ENCODE assay signal across 12 cellular contexts in genomic region chr13:28582225-28582891, GRCh38.
A peak's percentile ranks its signal among the peaks of the same experiment; 100 is the strongest.
DNase-seq lines count a peak whose midpoint lies in the region; ATAC-seq and TF ChIP-seq lines count a peak whose summit lies in the region.
"Had no signal": no experiment of that assay in that cellular context is flagged by ENCODE, and none has a peak within 500 bp of the region (broad histone marks: within the 10 kb centered on the region; RNA-seq: fewer than 3 reads in every experiment).

No MANE protein-coding gene starts in this region.

- POLR2A ChIA-PET in activated CD8-positive, alpha-beta T cell treated with anti-CD3 and anti-CD28 coated beads for 36 hours (lab: Charles Lee): no interaction called here
- POLR2A ChIA-PET in activated CD8-positive, alpha-beta T cell treated with anti-CD3 and anti-CD28 coated beads, Interleukin-2, amount 10 ng/mL, durations not matched to agents 7 days and 5 days (lab: Charles Lee): no interaction called here
- POLR2A ChIA-PET in HEK293 (lab: Yijun Ruan, JAX): no interaction called here

- no peaks in the 10 kb centered on the region for H3K36me3 ChIP-seq in HEK293 (ENCODE audit: control insufficient read depth in 2 of 2, insufficient read depth in 1 of 2, low read length in 2 of 2)
- H3K36me3 ChIP-seq: spleen had no signal

- DNase-seq in activated CD8-positive, alpha-beta T cell treated with anti-CD3 and anti-CD28 coated beads for 36 hours: peak; percentile 71
- DNase-seq in activated CD8-positive, alpha-beta T cell treated with anti-CD3 and anti-CD28 coated beads, Interleukin-2, amount 10 ng/mL, durations not matched to agents 7 days and 5 days: no peak
- DNase-seq in astrocyte of the spinal cord (ENCODE audit: low read depth, low spot score): peak; percentile 13
- no peak for DNase-seq in stimulated activated effector memory CD8-positive, alpha-beta T cell treated with anti-CD3 and anti-CD28 coated beads, Interleukin-12 subunit alpha, Interleukin-12 subunit beta, amount 100 ng/mL, for 72 hours (ENCODE audit: low spot score in 2 of 2)
- DNase-seq in NCI-H69 (lab: John Stamatoyannopoulos, UW): no peak
- DNase-seq in SHP77 treated with DMSO at 0.1 percent for 48 hours (lab: John Stamatoyannopoulos, UW): no peak
- DNase-seq: naive thymus-derived CD8-positive, alpha-beta T cell; NCI-H1092 treated with DMSO at 0.1 percent for 48 hours; spleen; T-helper 1 cell had no signal

- peaks cover 18% of the 10 kb centered on the region for H3K4me1 Mint-ChIP-seq in activated CD8-positive, alpha-beta T cell treated with anti-CD3 and anti-CD28 coated beads for 36 hours (ENCODE audit: low read depth)
- H3K4me1 Mint-ChIP-seq in activated CD8-positive, alpha-beta T cell treated with anti-CD3 and anti-CD28 coated beads, Interleukin-2, amount 10 ng/mL, durations not matched to agents 7 days and 5 days (ENCODE audit: low read depth): peaks cover 15% of the 10 kb centered on the region
- peaks cover 22% of the 10 kb centered on the region for H3K4me1 Mint-ChIP-seq in stimulated activated effector memory CD8-positive, alpha-beta T cell treated with anti-CD3 and anti-CD28 coated beads, Interleukin-12 subunit alpha, Interleukin-12 subunit beta, amount 100 ng/mL, for 72 hours

- peak; percentile 97 for ATAC-seq in activated CD8-positive, alpha-beta T cell treated with anti-CD3 and anti-CD28 coated beads for 36 hours
- no peak for ATAC-seq in activated CD8-positive, alpha-beta T cell treated with anti-CD3 and anti-CD28 coated beads, Interleukin-2, amount 10 ng/mL, durations not matched to agents 7 days and 5 days
- ATAC-seq in stimulated activated effector memory CD8-positive, alpha-beta T cell treated with anti-CD3 and anti-CD28 coated beads, Interleukin-12 subunit alpha, Interleukin-12 subunit beta, amount 100 ng/mL, for 72 hours: peak; percentile 73
- ATAC-seq in GM19395 (IDR thresholded peaks at IDR 0.05; ENCODE audit: unreplicated experiment): no peak
- ATAC-seq: naive thymus-derived CD8-positive, alpha-beta T cell had no signal

- no peaks in the 10 kb centered on the region for H3K9me3 ChIP-seq in HEK293 (ENCODE audit: control insufficient read depth, insufficient read depth, low read depth, low read length)
- H3K9me3 ChIP-seq: spleen had no signal

- H3K4me3 Mint-ChIP-seq in activated CD8-positive, alpha-beta T cell treated with anti-CD3 and anti-CD28 coated beads for 36 hours: no peak overlapping the region
- H3K4me3 Mint-ChIP-seq in activated CD8-positive, alpha-beta T cell treated with anti-CD3 and anti-CD28 coated beads, Interleukin-2, amount 10 ng/mL, durations not matched to agents 7 days and 5 days: no peak overlapping the region
- peak overlapping the region; percentile 22 for H3K4me3 Mint-ChIP-seq in stimulated activated effector memory CD8-positive, alpha-beta T cell treated with anti-CD3 and anti-CD28 coated beads, Interleukin-12 subunit alpha, Interleukin-12 subunit beta, amount 100 ng/mL, for 72 hours
- H3K4me3 Mint-ChIP-seq: naive thymus-derived CD8-positive, alpha-beta T cell had no signal

- in situ Hi-C loops in astrocyte of the spinal cord (cut with HindIII; ENCODE audit: low sequenced_read_pairs): no loop called here

- CTCF ChIA-PET in activated CD8-positive, alpha-beta T cell treated with anti-CD3 and anti-CD28 coated beads for 36 hours (lab: Charles Lee): no interaction called here
- CTCF ChIA-PET in activated CD8-positive, alpha-beta T cell treated with anti-CD3 and anti-CD28 coated beads, Interleukin-2, amount 10 ng/mL, durations not matched to agents 7 days and 5 days (lab: Charles Lee): no interaction called here
- CTCF ChIA-PET in HEK293 (lab: Yijun Ruan, JAX): interaction anchor here (1.4 kb wide), 1 partner anchor 258 kb away, joined by 3 read pairs; no protein-coding TSS in a partner anchor

- no peaks in the 10 kb centered on the region for H3K27me3 Mint-ChIP-seq in activated CD8-positive, alpha-beta T cell treated with anti-CD3 and anti-CD28 coated beads for 36 hours
- peaks cover 8% of the 10 kb centered on the region for H3K27me3 Mint-ChIP-seq in activated CD8-positive, alpha-beta T cell treated with anti-CD3 and anti-CD28 coated beads, Interleukin-2, amount 10 ng/mL, durations not matched to agents 7 days and 5 days (ENCODE audit: low read depth)

- no peaks in the 10 kb centered on the region for H3K9me3 Mint-ChIP-seq in activated CD8-positive, alpha-beta T cell treated with anti-CD3 and anti-CD28 coated beads for 36 hours
- no peaks in the 10 kb centered on the region for H3K9me3 Mint-ChIP-seq in activated CD8-positive, alpha-beta T cell treated with anti-CD3 and anti-CD28 coated beads, Interleukin-2, amount 10 ng/mL, durations not matched to agents 7 days and 5 days (ENCODE audit: insufficient read depth)
- no peaks in the 10 kb centered on the region for H3K9me3 Mint-ChIP-seq in stimulated activated effector memory CD8-positive, alpha-beta T cell treated with anti-CD3 and anti-CD28 coated beads, Interleukin-12 subunit alpha, Interleukin-12 subunit beta, amount 100 ng/mL, for 72 hours

- intact Hi-C loops in activated CD8-positive, alpha-beta T cell treated with anti-CD3 and anti-CD28 coated beads for 36 hours (cut with micrococcal nuclease): no loop called here

- peak overlapping the region; percentile 75 for H3K27ac Mint-ChIP-seq in activated CD8-positive, alpha-beta T cell treated with anti-CD3 and anti-CD28 coated beads for 36 hours
- no peak overlapping the region for H3K27ac Mint-ChIP-seq in activated CD8-positive, alpha-beta T cell treated with anti-CD3 and anti-CD28 coated beads, Interleukin-2, amount 10 ng/mL, durations not matched to agents 7 days and 5 days
- no peak overlapping the region for H3K27ac Mint-ChIP-seq in stimulated activated effector memory CD8-positive, alpha-beta T cell treated with anti-CD3 and anti-CD28 coated beads, Interleukin-12 subunit alpha, Interleukin-12 subunit beta, amount 100 ng/mL, for 72 hours
- H3K27ac Mint-ChIP-seq: naive thymus-derived CD8-positive, alpha-beta T cell had no signal

- no peaks in the 10 kb centered on the region for H3K36me3 Mint-ChIP-seq in activated CD8-positive, alpha-beta T cell treated with anti-CD3 and anti-CD28 coated beads for 36 hours (ENCODE audit: low read depth)
- no peaks in the 10 kb centered on the region for H3K36me3 Mint-ChIP-seq in activated CD8-positive, alpha-beta T cell treated with anti-CD3 and anti-CD28 coated beads, Interleukin-2, amount 10 ng/mL, durations not matched to agents 7 days and 5 days (ENCODE audit: low read depth)
- H3K36me3 Mint-ChIP-seq in stimulated activated effector memory CD8-positive, alpha-beta T cell treated with anti-CD3 and anti-CD28 coated beads, Interleukin-12 subunit alpha, Interleukin-12 subunit beta, amount 100 ng/mL, for 72 hours: no peaks in the 10 kb centered on the region
- H3K36me3 Mint-ChIP-seq: naive thymus-derived CD8-positive, alpha-beta T cell had no signal

- H3K27ac ChIP-seq in HEK293 (ENCODE audit: extremely low read depth, low read depth, low read length): no peak overlapping the region
- H3K27ac ChIP-seq: spleen had no signal

- H3K4me1 ChIP-seq in HEK293 (ENCODE audit: control insufficient read depth, insufficient read depth, low read length): peaks cover 7% of the 10 kb centered on the region

- H3K4me3 ChIP-seq in HEK293 (ENCODE audit: low read depth, low read length): no peak overlapping the region
- no peak overlapping the region for H3K4me3 ChIP-seq in astrocyte of the spinal cord (ENCODE audit: low read depth, low read length)
- H3K4me3 ChIP-seq: spleen had no signal

- no peak for TF ChIP-seq CTCF in activated CD8-positive, alpha-beta T cell treated with anti-CD3 and anti-CD28 coated beads for 36 hours (IDR thresholded peaks at IDR 0.05)
- TF ChIP-seq CTCF in HEK293 (tag by site-specific recombination; IDR thresholded peaks at IDR 0.05): no peak
- TF ChIP-seq CTCF in astrocyte of the spinal cord (IDR thresholded peaks at IDR 0.05; ENCODE audit: low read depth, low read length): no peak

TF ChIP-seq in HEK293, 187 proteins besides CTCF, POLR2A, EP300 and RAD21 (continues in another document):
- TF ChIP-seq FEZF1 (tag by site-specific recombination; IDR thresholded peaks at IDR 0.05): peak; percentile 85
- 0 out of 2 replicates have a peak, but pooled peaks have one; percentile 45 for TF ChIP-seq ZNF558 (tag by site-specific recombination; IDR thresholded peaks at IDR 0.05)
- TF ChIP-seq GLIS1 (tag by site-specific recombination; IDR thresholded peaks at IDR 0.05): peak; percentile 93
- no peak for TF ChIP-seq ZNF248 (tag by site-specific recombination; IDR thresholded peaks at IDR 0.05)
- TF ChIP-seq, protein P1, sequence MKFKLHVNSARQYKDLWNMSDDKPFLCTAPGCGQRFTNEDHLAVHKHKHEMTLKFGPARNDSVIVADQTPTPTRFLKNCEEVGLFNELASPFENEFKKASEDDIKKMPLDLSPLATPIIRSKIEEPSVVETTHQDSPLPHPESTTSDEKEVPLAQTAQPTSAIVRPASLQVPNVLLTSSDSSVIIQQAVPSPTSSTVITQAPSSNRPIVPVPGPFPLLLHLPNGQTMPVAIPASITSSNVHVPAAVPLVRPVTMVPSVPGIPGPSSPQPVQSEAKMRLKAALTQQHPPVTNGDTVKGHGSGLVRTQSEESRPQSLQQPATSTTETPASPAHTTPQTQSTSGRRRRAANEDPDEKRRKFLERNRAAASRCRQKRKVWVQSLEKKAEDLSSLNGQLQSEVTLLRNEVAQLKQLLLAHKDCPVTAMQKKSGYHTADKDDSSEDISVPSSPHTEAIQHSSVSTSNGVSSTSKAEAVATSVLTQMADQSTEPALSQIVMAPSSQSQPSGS (tag by site-specific recombination; IDR thresholded peaks at IDR 0.05; ENCODE audit: low read depth): peak; percentile 90
- no peak for TF ChIP-seq ZNF114 (tag by site-specific recombination; IDR thresholded peaks at IDR 0.05)
- no peak for TF ChIP-seq ZNF707 (tag by site-specific recombination; IDR thresholded peaks at IDR 0.05)
- TF ChIP-seq, protein P2, sequence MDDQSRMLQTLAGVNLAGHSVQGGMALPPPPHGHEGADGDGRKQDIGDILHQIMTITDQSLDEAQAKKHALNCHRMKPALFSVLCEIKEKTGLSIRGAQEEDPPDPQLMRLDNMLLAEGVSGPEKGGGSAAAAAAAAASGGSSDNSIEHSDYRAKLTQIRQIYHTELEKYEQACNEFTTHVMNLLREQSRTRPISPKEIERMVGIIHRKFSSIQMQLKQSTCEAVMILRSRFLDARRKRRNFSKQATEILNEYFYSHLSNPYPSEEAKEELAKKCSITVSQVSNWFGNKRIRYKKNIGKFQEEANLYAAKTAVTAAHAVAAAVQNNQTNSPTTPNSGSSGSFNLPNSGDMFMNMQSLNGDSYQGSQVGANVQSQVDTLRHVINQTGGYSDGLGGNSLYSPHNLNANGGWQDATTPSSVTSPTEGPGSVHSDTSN (CRISPR knock-in tag; IDR thresholded peaks at IDR 0.05): no peak

Comparison
In these comparisons a context has a peak if more than half of its experiments do, and no peak if none do; other contexts are left out.
1. ATAC-seq: peak in activated CD8-positive, alpha-beta T cell treated with anti-CD3 and anti-CD28 coated beads for 36 hours (single experiment) and stimulated activated effector memory CD8-positive, alpha-beta T cell treated with anti-CD3 and anti-CD28 coated beads, Interleukin-12 subunit alpha, Interleukin-12 subunit beta, amount 100 ng/mL, for 72 hours (single experiment); none in activated CD8-positive, alpha-beta T cell treated with anti-CD3 and anti-CD28 coated beads, Interleukin-2, amount 10 ng/mL, durations not matched to agents 7 days and 5 days (single experiment) and GM19395 (single experiment).
2. DNase-seq: peak in activated CD8-positive, alpha-beta T cell treated with anti-CD3 and anti-CD28 coated beads for 36 hours (single experiment) and astrocyte of the spinal cord (single experiment); none in activated CD8-positive, alpha-beta T cell treated with anti-CD3 and anti-CD28 coated beads, Interleukin-2, amount 10 ng/mL, durations not matched to agents 7 days and 5 days (single experiment), stimulated activated effector memory CD8-positive, alpha-beta T cell treated with anti-CD3 and anti-CD28 coated beads, Interleukin-12 subunit alpha, Interleukin-12 subunit beta, amount 100 ng/mL, for 72 hours (0 of 2), NCI-H69 (single experiment) and SHP77 treated with DMSO at 0.1 percent for 48 hours (single experiment).